ENCODE assay signal across 12 cellular contexts in the genomic region with DNA sequence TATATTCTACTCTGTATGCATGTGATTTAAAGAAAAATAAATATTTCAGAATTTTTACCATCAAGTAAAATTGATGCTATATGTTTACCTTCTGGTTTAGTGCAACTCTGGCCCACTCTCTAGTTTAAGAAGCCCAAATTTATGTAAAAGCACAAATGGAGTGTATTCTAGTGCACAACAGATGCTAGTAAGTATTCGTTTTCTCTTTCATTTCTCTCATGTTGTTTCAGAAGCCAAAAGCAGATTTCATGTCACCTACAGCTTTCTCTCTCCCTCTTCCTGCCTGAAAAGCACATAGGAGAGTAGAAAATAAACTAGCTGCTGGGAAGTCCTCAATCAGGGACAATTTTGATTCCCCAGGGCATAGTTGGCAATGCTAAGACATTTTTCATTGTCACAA.
DNase-seq lines count a peak whose midpoint lies in the region; ATAC-seq and TF ChIP-seq lines count a peak whose summit lies in the region.
"Had no signal": no experiment of that assay in that cellular context is flagged by ENCODE, and none has a peak within 500 bp of the region (broad histone marks: within the 10 kb centered on the region; RNA-seq: fewer than 3 reads in every experiment).

No MANE protein-coding gene starts in this region.

- H3K27ac Mint-ChIP-seq in activated T-helper 2 cell treated with anti-CD3 and anti-CD28 coated beads, Interferon-gamma antibody, Interleukin-2, Interleukin-4, amounts not matched to agents 10 μg/mL and 5 μg/mL and 100 μg/mL, durations not matched to agents 14 hours and 24 hours and 36 hours = no peak overlapping the region
- no peak overlapping the region for H3K27ac Mint-ChIP-seq in glutamatergic neuron (ENCODE audit: unreplicated experiment)
- H3K27ac Mint-ChIP-seq: CD8-positive, alpha-beta T cell; dendritic cell treated with granulocyte-macrophage colony-stimulating factor and Interleukin-4, amounts not matched to agents 40 ng/mL and 50 ng/mL, for 4 days had no signal

- H3K27me3 Mint-ChIP-seq in activated T-helper 2 cell treated with anti-CD3 and anti-CD28 coated beads, Interferon-gamma antibody, Interleukin-2, Interleukin-4, amounts not matched to agents 10 μg/mL and 5 μg/mL and 100 μg/mL, durations not matched to agents 14 hours and 24 hours and 36 hours (ENCODE audit: low read depth) = no peaks in the 10 kb centered on the region
- no peaks in the 10 kb centered on the region for H3K27me3 Mint-ChIP-seq in glutamatergic neuron (ENCODE audit: unreplicated experiment)
- H3K27me3 Mint-ChIP-seq: dendritic cell treated with granulocyte-macrophage colony-stimulating factor and Interleukin-4, amounts not matched to agents 40 ng/mL and 50 ng/mL, for 4 days had no signal

- DNase-seq in NCI-H524 (lab: John Stamatoyannopoulos, UW) = no peak
- no peak for DNase-seq in activated T-helper 2 cell treated with anti-CD3 and anti-CD28 coated beads, Interferon-gamma antibody, Interleukin-2, Interleukin-4, amounts not matched to agents 10 μg/mL and 5 μg/mL and 100 μg/mL, durations not matched to agents 14 hours and 24 hours and 36 hours (ENCODE audit: low spot score)
- DNase-seq in amygdala (lab: John Stamatoyannopoulos, UW) = no peak
- no peak for DNase-seq in glutamatergic neuron
- DNase-seq: CD8-positive, alpha-beta T cell; mammary epithelial cell; NCI-H1417; SJCRH30 had no signal

- no peaks in the 10 kb centered on the region for H3K9me3 Mint-ChIP-seq in activated T-helper 2 cell treated with anti-CD3 and anti-CD28 coated beads, Interferon-gamma antibody, Interleukin-2, Interleukin-4, amounts not matched to agents 10 μg/mL and 5 μg/mL and 100 μg/mL, durations not matched to agents 14 hours and 24 hours and 36 hours
- H3K9me3 Mint-ChIP-seq in glutamatergic neuron (ENCODE audit: unreplicated experiment) = no peaks in the 10 kb centered on the region
- H3K9me3 Mint-ChIP-seq: CD8-positive, alpha-beta T cell; dendritic cell treated with granulocyte-macrophage colony-stimulating factor and Interleukin-4, amounts not matched to agents 40 ng/mL and 50 ng/mL, for 4 days had no signal

- no peaks in the 10 kb centered on the region for H3K36me3 Mint-ChIP-seq in activated T-helper 2 cell treated with anti-CD3 and anti-CD28 coated beads, Interferon-gamma antibody, Interleukin-2, Interleukin-4, amounts not matched to agents 10 μg/mL and 5 μg/mL and 100 μg/mL, durations not matched to agents 14 hours and 24 hours and 36 hours (ENCODE audit: low read depth)
- H3K36me3 Mint-ChIP-seq in glutamatergic neuron (ENCODE audit: unreplicated experiment) = no peaks in the 10 kb centered on the region
- H3K36me3 Mint-ChIP-seq: CD8-positive, alpha-beta T cell had no signal

- TF ChIP-seq CTCF in glutamatergic neuron (IDR thresholded peaks at IDR 0.05; ENCODE audit: partially characterized antibody, unreplicated experiment) = no peak

- ATAC-seq in GM19324 (IDR thresholded peaks at IDR 0.05; ENCODE audit: low FRiP score, unreplicated experiment) (peak; percentile 56), GM21786 (IDR thresholded peaks at IDR 0.05; ENCODE audit: unreplicated experiment) (peak; percentile 60), HG03139 (IDR thresholded peaks at IDR 0.05; ENCODE audit: unreplicated experiment) (peak; percentile 39)
- ATAC-seq: CD8-positive, alpha-beta T cell had no signal

- no peaks in the 10 kb centered on the region for H3K4me1 Mint-ChIP-seq in activated T-helper 2 cell treated with anti-CD3 and anti-CD28 coated beads, Interferon-gamma antibody, Interleukin-2, Interleukin-4, amounts not matched to agents 10 μg/mL and 5 μg/mL and 100 μg/mL, durations not matched to agents 14 hours and 24 hours and 36 hours (ENCODE audit: low read depth)
- no peaks in the 10 kb centered on the region for H3K4me1 Mint-ChIP-seq in glutamatergic neuron (ENCODE audit: low read depth, unreplicated experiment)

- H3K4me3 Mint-ChIP-seq in activated T-helper 2 cell treated with anti-CD3 and anti-CD28 coated beads, Interferon-gamma antibody, Interleukin-2, Interleukin-4, amounts not matched to agents 10 μg/mL and 5 μg/mL and 100 μg/mL, durations not matched to agents 14 hours and 24 hours and 36 hours (ENCODE audit: low read depth) = no peak overlapping the region
- H3K4me3 Mint-ChIP-seq in glutamatergic neuron (ENCODE audit: unreplicated experiment) = no peak overlapping the region
- H3K4me3 Mint-ChIP-seq: CD8-positive, alpha-beta T cell; dendritic cell treated with granulocyte-macrophage colony-stimulating factor and Interleukin-4, amounts not matched to agents 40 ng/mL and 50 ng/mL, for 4 days had no signal

- intact Hi-C loops in activated T-helper 2 cell treated with anti-CD3 and anti-CD28 coated beads, Interferon-gamma antibody, Interleukin-2, Interleukin-4, amounts not matched to agents 10 μg/mL and 5 μg/mL and 100 μg/mL, durations not matched to agents 14 hours and 24 hours and 36 hours (cut with micrococcal nuclease) = no loop called here
